Comparison of ENCODE assay signal across 1 cellular context in genomic region chr11:119363874-119364590, GRCh38.
TF ChIP-seq lines count a peak whose summit lies in the region.

No MANE protein-coding gene starts in this region.

TF ChIP-seq in GM23338, 12 proteins besides CTCF, POLR2A, EP300 and RAD21 (continued from another document):
- TF ChIP-seq, protein P1, sequence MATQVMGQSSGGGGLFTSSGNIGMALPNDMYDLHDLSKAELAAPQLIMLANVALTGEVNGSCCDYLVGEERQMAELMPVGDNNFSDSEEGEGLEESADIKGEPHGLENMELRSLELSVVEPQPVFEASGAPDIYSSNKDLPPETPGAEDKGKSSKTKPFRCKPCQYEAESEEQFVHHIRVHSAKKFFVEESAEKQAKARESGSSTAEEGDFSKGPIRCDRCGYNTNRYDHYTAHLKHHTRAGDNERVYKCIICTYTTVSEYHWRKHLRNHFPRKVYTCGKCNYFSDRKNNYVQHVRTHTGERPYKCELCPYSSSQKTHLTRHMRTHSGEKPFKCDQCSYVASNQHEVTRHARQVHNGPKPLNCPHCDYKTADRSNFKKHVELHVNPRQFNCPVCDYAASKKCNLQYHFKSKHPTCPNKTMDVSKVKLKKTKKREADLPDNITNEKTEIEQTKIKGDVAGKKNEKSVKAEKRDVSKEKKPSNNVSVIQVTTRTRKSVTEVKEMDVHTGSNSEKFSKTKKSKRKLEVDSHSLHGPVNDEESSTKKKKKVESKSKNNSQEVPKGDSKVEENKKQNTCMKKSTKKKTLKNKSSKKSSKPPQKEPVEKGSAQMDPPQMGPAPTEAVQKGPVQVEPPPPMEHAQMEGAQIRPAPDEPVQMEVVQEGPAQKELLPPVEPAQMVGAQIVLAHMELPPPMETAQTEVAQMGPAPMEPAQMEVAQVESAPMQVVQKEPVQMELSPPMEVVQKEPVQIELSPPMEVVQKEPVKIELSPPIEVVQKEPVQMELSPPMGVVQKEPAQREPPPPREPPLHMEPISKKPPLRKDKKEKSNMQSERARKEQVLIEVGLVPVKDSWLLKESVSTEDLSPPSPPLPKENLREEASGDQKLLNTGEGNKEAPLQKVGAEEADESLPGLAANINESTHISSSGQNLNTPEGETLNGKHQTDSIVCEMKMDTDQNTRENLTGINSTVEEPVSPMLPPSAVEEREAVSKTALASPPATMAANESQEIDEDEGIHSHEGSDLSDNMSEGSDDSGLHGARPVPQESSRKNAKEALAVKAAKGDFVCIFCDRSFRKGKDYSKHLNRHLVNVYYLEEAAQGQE (IDR thresholded peaks at IDR 0.05; ENCODE audit: unreplicated experiment), result no peak
- no peak for TF ChIP-seq JUNB (IDR thresholded peaks at IDR 0.05; ENCODE audit: unreplicated experiment)
- TF ChIP-seq STAT1 (IDR thresholded peaks at IDR 0.05; ENCODE audit: unreplicated experiment), result no peak
- TF ChIP-seq EZH2phosphoT487 (IDR thresholded peaks at IDR 0.05; ENCODE audit: unreplicated experiment), result no peak
